Comparison of ENCODE assay signal across 14 cellular contexts in the genomic region with DNA sequence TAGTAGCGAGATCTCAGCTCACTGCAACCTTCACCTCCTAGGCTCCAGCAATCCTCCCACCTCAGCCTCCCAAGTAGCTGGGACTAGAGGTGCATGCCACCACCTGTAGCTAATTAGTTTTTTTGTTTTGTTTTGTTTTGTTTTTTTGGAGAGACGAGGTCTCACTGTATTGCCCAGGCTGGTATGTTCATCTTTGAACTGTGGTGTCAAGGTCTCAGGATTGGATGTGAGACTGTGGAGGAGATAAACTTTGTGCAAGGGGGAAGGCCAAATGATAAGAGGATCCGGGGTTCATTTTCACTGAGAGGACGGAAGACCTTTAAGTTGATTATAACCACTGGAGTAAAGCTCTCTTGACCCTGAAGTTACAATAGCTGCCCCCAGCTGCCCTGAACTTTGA. TPM values are rescaled to one million over a fixed set of nuclear protein-coding genes. Genes with fewer than 3 reads are reported as not detected.
DNase-seq lines count a peak whose midpoint lies in the region; ATAC-seq and TF ChIP-seq lines count a peak whose summit lies in the region.
"Had no signal": no experiment of that assay in that cellular context is flagged by ENCODE, and none has a peak within 500 bp of the region (broad histone marks: within the 10 kb centered on the region; RNA-seq: fewer than 3 reads in every experiment).

No MANE protein-coding gene starts in this region.

- CTCF ChIA-PET in activated naive CD4-positive, alpha-beta T cell treated with anti-CD3 and anti-CD28 coated beads, Interleukin-2, amount 10 ng/mL, durations not matched to agents 7 days and 5 days (lab: Charles Lee) = interaction anchor here (0.6 to 1.0 kb wide), 2 partner anchors 8 to 16 kb away, joined by 3 read pairs; no protein-coding TSS in a partner anchor

- no peaks in the 10 kb centered on the region for H3K9me3 ChIP-seq in osteoblast (ENCODE audit: low read depth, low read length)
- no peaks in the 10 kb centered on the region for H3K9me3 ChIP-seq in tibial artery
- H3K9me3 ChIP-seq: BLaER1 had no signal

- H3K27ac ChIP-seq in layer of hippocampus (ENCODE audit: low read depth, low read length) = peak overlapping the region; percentile 62
- peak overlapping the region; percentile 28 for H3K27ac ChIP-seq in osteoblast (ENCODE audit: low read depth, low read length)
- H3K27ac ChIP-seq in tibial artery = no peak overlapping the region
- H3K27ac ChIP-seq: 22Rv1, BLaER1, GM23248 had no signal

- intact Hi-C loops in tibial artery (cut with DNase I; ENCODE audit: low total_unique reads) = no loop called here

- H3K27me3 ChIP-seq in layer of hippocampus (ENCODE audit: control insufficient read depth, insufficient read depth, low read length) (no peaks in the 10 kb centered on the region), osteoblast (ENCODE audit: insufficient read depth, low read length) (no peaks in the 10 kb centered on the region), tibial artery (no peaks in the 10 kb centered on the region)
- H3K27me3 ChIP-seq: BLaER1 had no signal

- no peak overlapping the region for H3K4me2 ChIP-seq in osteoblast (ENCODE audit: insufficient read depth, low read length)
- H3K4me2 ChIP-seq: BLaER1 had no signal

- no peak overlapping the region for H2AFZ ChIP-seq in osteoblast (ENCODE audit: low read length)
- H2AFZ ChIP-seq: GM23248 had no signal

- no peak for ATAC-seq in activated naive CD4-positive, alpha-beta T cell treated with anti-CD3 and anti-CD28 coated beads, Interleukin-2, amount 50 U/mL, for 72 hours
- ATAC-seq: GM12878 had no signal

- TF ChIP-seq CTCF in osteoblast (IDR thresholded peaks at IDR 0.05; ENCODE audit: extremely low read depth, low read depth, low read length) (no peak), tibial artery (IDR thresholded peaks at IDR 0.05) (no peak)

- H3K4me1 ChIP-seq in osteoblast (ENCODE audit: insufficient read depth, low read length) (peaks cover 33% of the 10 kb centered on the region), tibial artery (peaks cover 0 to 9% (median 3%) of the 10 kb centered on the region in 4 donors)
- H3K4me1 ChIP-seq: BLaER1 had no signal

- peaks cover 39% of the 10 kb centered on the region for H3K79me2 ChIP-seq in osteoblast (ENCODE audit: insufficient read depth, low read length)

- no peaks in the 10 kb centered on the region for H3K9me3 Mint-ChIP-seq in activated naive CD4-positive, alpha-beta T cell treated with anti-CD3 and anti-CD28 coated beads, Interleukin-2, amount 10 ng/mL, durations not matched to agents 7 days and 5 days
- H3K9me3 Mint-ChIP-seq in activated naive CD4-positive, alpha-beta T cell treated with anti-CD3 and anti-CD28 coated beads, Interleukin-2, amount 50 U/mL, for 72 hours = no peaks in the 10 kb centered on the region

- H3K36me3 ChIP-seq in osteoblast (ENCODE audit: insufficient read depth, low read length) = peaks cover 49% of the 10 kb centered on the region
- peaks cover 0 to 44% (median 23%) of the 10 kb centered on the region in 3 donors for H3K36me3 ChIP-seq in tibial artery

- H3K4me1 Mint-ChIP-seq in activated naive CD4-positive, alpha-beta T cell treated with anti-CD3 and anti-CD28 coated beads, Interleukin-2, amount 10 ng/mL, durations not matched to agents 7 days and 5 days = peaks cover 2% of the 10 kb centered on the region

- no peak for DNase-seq in activated naive CD4-positive, alpha-beta T cell treated with anti-CD3 and anti-CD28 coated beads, Interleukin-2, amount 10 ng/mL, durations not matched to agents 7 days and 5 days
- no peak for DNase-seq in activated naive CD4-positive, alpha-beta T cell treated with anti-CD3 and anti-CD28 coated beads, Interleukin-2, amount 50 U/mL, for 72 hours (ENCODE audit: low spot score in 2 of 2)
- DNase-seq in osteoblast (ENCODE audit: insufficient read length, low spot score, missing footprints) = no peak
- DNase-seq in NCI-H2171 treated with DMSO at 0.1 percent for 48 hours (lab: John Stamatoyannopoulos, UW) = no peak
- no peak for DNase-seq in tibial artery
- no peak for DNase-seq in NCI-H524 (lab: John Stamatoyannopoulos, UW)
- DNase-seq: AML-193, Calu3, DMS 273 treated with DMSO at 0.1 percent for 48 hours, GM23248 had no signal

- H3K36me3 Mint-ChIP-seq in activated naive CD4-positive, alpha-beta T cell treated with anti-CD3 and anti-CD28 coated beads, Interleukin-2, amount 10 ng/mL, durations not matched to agents 7 days and 5 days = peaks cover 13% of the 10 kb centered on the region
- peaks cover 0 to 6% of the 10 kb centered on the region in 2 donors for H3K36me3 Mint-ChIP-seq in activated naive CD4-positive, alpha-beta T cell treated with anti-CD3 and anti-CD28 coated beads, Interleukin-2, amount 50 U/mL, for 72 hours

- peaks cover 9% of the 10 kb centered on the region for H4K20me1 ChIP-seq in osteoblast (ENCODE audit: insufficient read depth, low read length)

- H3K4me3 ChIP-seq in osteoblast (ENCODE audit: insufficient read depth, low read length) (no peak overlapping the region), tibial artery (no peak overlapping the region)
- H3K4me3 ChIP-seq: BLaER1, GM12878, GM23248 had no signal

- H3K27ac Mint-ChIP-seq in activated naive CD4-positive, alpha-beta T cell treated with anti-CD3 and anti-CD28 coated beads, Interleukin-2, amount 10 ng/mL, durations not matched to agents 7 days and 5 days = peak overlapping the region; percentile 28
- peak overlapping the region in 1 of 2 donors; percentile 65 for H3K27ac Mint-ChIP-seq in activated naive CD4-positive, alpha-beta T cell treated with anti-CD3 and anti-CD28 coated beads, Interleukin-2, amount 50 U/mL, for 72 hours

- no peak overlapping the region for H3K4me3 Mint-ChIP-seq in activated naive CD4-positive, alpha-beta T cell treated with anti-CD3 and anti-CD28 coated beads, Interleukin-2, amount 10 ng/mL, durations not matched to agents 7 days and 5 days

- H3K27me3 Mint-ChIP-seq in activated naive CD4-positive, alpha-beta T cell treated with anti-CD3 and anti-CD28 coated beads, Interleukin-2, amount 10 ng/mL, durations not matched to agents 7 days and 5 days = no peaks in the 10 kb centered on the region

RNA-seq across cellular contexts. Expression of a gene that starts 8.9 kb away (rescaled TPM):
- 10 to 100 TPM; 13.9 to 16.3 TPM for total RNA-seq in activated naive CD4-positive, alpha-beta T cell treated with anti-CD3 and anti-CD28 coated beads, Interleukin-2, amount 50 U/mL, for 72 hours
- total RNA-seq in osteoblast = 16.6 and 19.2 TPM in 2 replicates

RNA-seq across cellular contexts. Expression of a gene that starts 18.5 kb away (rescaled TPM):
- total RNA-seq in activated naive CD4-positive, alpha-beta T cell treated with anti-CD3 and anti-CD28 coated beads, Interleukin-2, amount 50 U/mL, for 72 hours = 10 to 100 TPM in 1 of 2 donors, 1 to 10 TPM in 1; 6.8 to 11.8 TPM
- 20.6 and 23.6 TPM in 2 replicates for total RNA-seq in osteoblast

RNA-seq across cellular contexts. Expression of a gene that starts 19.8 kb away (rescaled TPM):
- 10 to 100 TPM; 17.9 to 68.3 TPM for total RNA-seq in activated naive CD4-positive, alpha-beta T cell treated with anti-CD3 and anti-CD28 coated beads, Interleukin-2, amount 50 U/mL, for 72 hours
- total RNA-seq in osteoblast = 5.3 and 6.9 TPM in 2 replicates

RNA-seq across cellular contexts. Expression of a gene that starts 48.9 kb away (rescaled TPM):
- 1 to 10 TPM in 1 of 2 donors, not detected in 1; 2.9 TPM for total RNA-seq in activated naive CD4-positive, alpha-beta T cell treated with anti-CD3 and anti-CD28 coated beads, Interleukin-2, amount 50 U/mL, for 72 hours
- 2.9 TPM in 2 replicates for total RNA-seq in osteoblast

RNA-seq across cellular contexts. Expression of a gene that starts 49.0 kb away (rescaled TPM):
- total RNA-seq in activated naive CD4-positive, alpha-beta T cell treated with anti-CD3 and anti-CD28 coated beads, Interleukin-2, amount 50 U/mL, for 72 hours = 100 to 1,000 TPM; 229 to 281 TPM
- 21.7 and 30.6 TPM in 2 replicates for total RNA-seq in osteoblast

Comparison
In these comparisons a context has a peak if more than half of its experiments do, and no peak if none do; other contexts are left out.
1. H3K27ac ChIP-seq: peak in layer of hippocampus (single experiment) and osteoblast (single experiment); none in tibial artery (0 of 2).